ENCODE assay signal across 9 cellular contexts in genomic region chr3:169774186-169774585, GRCh38. TPM values are rescaled to one million over a fixed set of nuclear protein-coding genes. Genes with fewer than 3 reads are reported as not detected.
DNase-seq lines count a peak whose midpoint lies in the region; ATAC-seq and TF ChIP-seq lines count a peak whose summit lies in the region.
"Had no signal": no experiment of that assay in that cellular context is flagged by ENCODE, and none has a peak within 500 bp of the region (broad histone marks: within the 10 kb centered on the region; RNA-seq: fewer than 3 reads in every experiment).

No MANE protein-coding gene starts in this region.

- H2AFZ ChIP-seq in smooth muscle cell (ENCODE audit: low read depth), result no peak overlapping the region

- no peak for TF ChIP-seq EP300 in gastroesophageal sphincter (IDR thresholded peaks at IDR 0.05)

- ATAC-seq in gastroesophageal sphincter (no peak), GM19397 (IDR thresholded peaks at IDR 0.05; ENCODE audit: unreplicated experiment) (no peak), HG02981 (IDR thresholded peaks at IDR 0.05; ENCODE audit: unreplicated experiment) (no peak)

- no peak for TF ChIP-seq POLR2A in gastroesophageal sphincter (IDR thresholded peaks at IDR 0.05)

- H4K20me1 ChIP-seq in smooth muscle cell (ENCODE audit: low read depth), result peaks cover 29% of the 10 kb centered on the region

- no peak for TF ChIP-seq CTCF in WERI-Rb-1 (IDR thresholded peaks at IDR 0.05; ENCODE audit: low read depth, low read length)
- TF ChIP-seq CTCF in gastroesophageal sphincter (IDR thresholded peaks at IDR 0.05), result no peak
- TF ChIP-seq CTCF in smooth muscle cell (IDR thresholded peaks at IDR 0.05; ENCODE audit: borderline replicate concordance, insufficient read depth, poor library complexity, severe bottlenecking), result no peak

- peaks cover 16% of the 10 kb centered on the region for H3F3A ChIP-seq in smooth muscle cell (ENCODE audit: low read depth)

- H3K79me2 ChIP-seq in smooth muscle cell (ENCODE audit: low read depth), result peaks cover 26% of the 10 kb centered on the region

- H3K27me3 ChIP-seq in H7 (ENCODE audit: control insufficient read depth, insufficient read depth, low read length), result no peaks in the 10 kb centered on the region
- H3K27me3 ChIP-seq in WERI-Rb-1 (ENCODE audit: insufficient read depth, low read depth, severe bottlenecking), result no peaks in the 10 kb centered on the region
- H3K27me3 ChIP-seq in gastroesophageal sphincter, result no peaks in the 10 kb centered on the region
- H3K27me3 ChIP-seq in smooth muscle cell (ENCODE audit: low read depth), result no peaks in the 10 kb centered on the region

- peaks cover 3% of the 10 kb centered on the region for H3K36me3 ChIP-seq in H7 (replicated peaks; ENCODE audit: control insufficient read depth, insufficient read depth, low read length)
- H3K36me3 ChIP-seq in WERI-Rb-1, result peaks cover 39% of the 10 kb centered on the region
- H3K36me3 ChIP-seq in gastroesophageal sphincter, result peaks cover 3 to 42% of the 10 kb centered on the region in 2 donors
- H3K36me3 ChIP-seq in smooth muscle cell (ENCODE audit: low read depth), result peaks cover 14% of the 10 kb centered on the region

- 45 to 47% methylated on average over 5 of the region's 5 CpGs for WGBS in gastroesophageal sphincter (ENCODE audit: low coverage in 1 of 2), 2 donors
- WGBS in smooth muscle cell (ENCODE audit: low lambda C conversion rate), result 62% methylated on average over 5 of the region's 5 CpGs

- H3K9ac ChIP-seq in smooth muscle cell (ENCODE audit: low read depth), result peak overlapping the region; percentile 98

- DNase-seq in H7, result no peak
- DNase-seq in WERI-Rb-1, result no peak
- no peak for DNase-seq in smooth muscle cell (lab: John Stamatoyannopoulos, UW; ENCODE audit: unreplicated experiment)
- DNase-seq in NCI-H345 treated with DMSO at 0.1 percent for 48 hours (lab: John Stamatoyannopoulos, UW; ENCODE audit: unreplicated experiment), result no peak
- no peak for DNase-seq in stimulated activated CD4-positive, alpha-beta T cell treated with anti-CD3 and anti-CD28 coated beads, Interleukin-1b, Interleukin-23, amount 100 ng/mL, for 48 hours

- peak overlapping the region; percentile 99 for H3K4me2 ChIP-seq in smooth muscle cell

- peak overlapping the region; percentile 96; the same call in 1 of the 2 replicates for H3K4me3 ChIP-seq in H7 (ENCODE audit: insufficient read depth, low read depth, low read length)
- peak overlapping the region; percentile 100 for H3K4me3 ChIP-seq in WERI-Rb-1 (ENCODE audit: low read depth, low read length)
- H3K4me3 ChIP-seq in gastroesophageal sphincter, result peak overlapping the region; percentile 69 to 99
- peak overlapping the region; percentile 78 for H3K4me3 ChIP-seq in smooth muscle cell

- H3K4me1 ChIP-seq in gastroesophageal sphincter (peaks cover 6 to 47% (median 22%) of the 10 kb centered on the region in 3 donors), smooth muscle cell (ENCODE audit: low read depth) (peaks cover 7% of the 10 kb centered on the region)

- H3K27ac ChIP-seq in WERI-Rb-1 (peak overlapping the region; percentile 99; the same call in 1 of the 2 replicates), gastroesophageal sphincter (peak overlapping the region; percentile 96 to 100 (median 98)), smooth muscle cell (ENCODE audit: low read depth) (peak overlapping the region; percentile 97)

- peaks cover 3% of the 10 kb centered on the region for H3K9me3 ChIP-seq in WERI-Rb-1 (ENCODE audit: severe bottlenecking)
- H3K9me3 ChIP-seq in gastroesophageal sphincter, result no peaks in the 10 kb centered on the region
- H3K9me3 ChIP-seq in smooth muscle cell (replicated peaks; ENCODE audit: low read depth), result no peaks in the 10 kb centered on the region

RNA-seq across cellular contexts. Expression of gene MYNN, which starts 1.0 kb away (rescaled TPM):
- total RNA-seq in H7 (2014; rRNA removed; shearing (Covaris generic)), result 19.5 and 22.4 TPM in 2 replicates
- 10 to 100 TPM; 13.3 to 32.8 (median 19.5) TPM for total RNA-seq in gastroesophageal sphincter
- 29.9 and 33.3 TPM in 2 replicates for total RNA-seq in smooth muscle cell
- 12.4 and 17.2 TPM in 2 replicates for polyA plus RNA-seq in smooth muscle cell

RNA-seq across cellular contexts. Expression of gene ACTRT3, which starts 4.8 kb away (rescaled TPM):
- 3.2 and 3.3 TPM in 2 replicates for total RNA-seq in H7 (2014; rRNA removed; shearing (Covaris generic))
- total RNA-seq in gastroesophageal sphincter (1 to 10 TPM; 1.8 to 5.1 (median 4.5) TPM), smooth muscle cell (1.7 and 2.2 TPM in 2 replicates)
- 1.3 and 3.9 TPM in 2 replicates for polyA plus RNA-seq in smooth muscle cell

RNA-seq across cellular contexts. Expression of gene TERC, which starts 9.3 kb away (rescaled TPM):
- 217 and 361 TPM in 2 replicates for total RNA-seq in H7 (2014; rRNA removed; shearing (Covaris generic))
- total RNA-seq in gastroesophageal sphincter (10 to 100 TPM; 25.5 to 97.1 (median 38.6) TPM), smooth muscle cell (148 and 194 TPM in 2 replicates)
- polyA plus RNA-seq in smooth muscle cell, result not detected in 2 replicates

RNA-seq across cellular contexts. Expression of gene LRRIQ4, which starts 38.5 kb away (rescaled TPM):
- 0.15 TPM in 1 of 2 replicates, not detected in the other for total RNA-seq in H7 (2014; rRNA removed; shearing (Covaris generic))
- total RNA-seq in gastroesophageal sphincter (not detected), smooth muscle cell (0.18 TPM in 1 of 2 replicates, not detected in the other)
- polyA plus RNA-seq in smooth muscle cell, result not detected in 2 replicates
- total RNA-seq: renal cortical epithelial cell had no signal

RNA-seq across cellular contexts. Expression of gene LRRC34, which starts 38.5 kb away (rescaled TPM):
- 4.2 and 8.5 TPM in 2 replicates for total RNA-seq in H7 (2014; rRNA removed; shearing (Covaris generic))
- total RNA-seq in gastroesophageal sphincter, result 1 to 10 TPM; 3.1 to 7.9 (median 5.9) TPM
- total RNA-seq in smooth muscle cell, result 1.8 and 2.4 TPM in 2 replicates
- 1.8 and 2.5 TPM in 2 replicates for polyA plus RNA-seq in smooth muscle cell
